In genomic region chr2:202049840-202050239, GRCh38 we compare ENCODE assay signal across 26 cellular contexts. TPM values are rescaled to one million over a fixed set of nuclear protein-coding genes. Genes with fewer than 3 reads are reported as not detected.
"Had no signal": no experiment of that assay in that cellular context is flagged by ENCODE, and none has a peak within 500 bp of the region (broad histone marks: within the 10 kb centered on the region; RNA-seq: fewer than 3 reads in every experiment).

No MANE protein-coding gene starts in this region.

- H3K9ac ChIP-seq: KMS-11 had no signal

- H3K4me3 Mint-ChIP-seq: activated CD4-positive, alpha-beta memory T cell treated with anti-CD3 and anti-CD28 coated beads for 36 hours; activated CD4-positive, alpha-beta T cell treated with anti-CD3 and anti-CD28 coated beads, Interleukin-2, amount 10 ng/mL, durations not matched to agents 7 days and 5 days; activated naive CD8-positive, alpha-beta T cell treated with anti-CD3 and anti-CD28 coated beads, Interleukin-2, amount 50 U/mL, for 24 hours; activated T-cell treated with anti-CD3 and anti-CD28 coated beads, Interleukin-2, amount 50 U/mL, for 4 hours; brain; T-cell; WTC11 had no signal

- ATAC-seq: activated naive CD4-positive, alpha-beta T cell treated with anti-CD3 and anti-CD28 coated beads, Interleukin-2, amount 50 U/mL, for 72 hours; activated naive CD8-positive, alpha-beta T cell treated with anti-CD3 and anti-CD28 coated beads, Interleukin-2, amount 50 U/mL, for 24 hours; activated T-cell treated with anti-CD3 and anti-CD28 coated beads, Interleukin-2, amount 50 U/mL, for 4 hours; T-cell; WTC11 had no signal

- H3K27ac Mint-ChIP-seq: activated CD4-positive, alpha-beta memory T cell treated with anti-CD3 and anti-CD28 coated beads for 36 hours; activated CD4-positive, alpha-beta T cell treated with anti-CD3 and anti-CD28 coated beads, Interleukin-2, amount 10 ng/mL, durations not matched to agents 7 days and 5 days; activated naive CD4-positive, alpha-beta T cell treated with anti-CD3 and anti-CD28 coated beads, Interleukin-2, amount 50 U/mL, for 72 hours; activated naive CD8-positive, alpha-beta T cell treated with anti-CD3 and anti-CD28 coated beads, Interleukin-2, amount 50 U/mL, for 24 hours; T-cell; WTC11 had no signal

- H3K27ac ChIP-seq: KMS-11, PC-9 had no signal

- FAIRE-seq: astrocyte had no signal

- DNase-seq: activated CD4-positive, alpha-beta memory T cell treated with anti-CD3 and anti-CD28 coated beads for 36 hours; activated CD4-positive, alpha-beta T cell treated with anti-CD3 and anti-CD28 coated beads, Interleukin-2, amount 10 ng/mL, durations not matched to agents 7 days and 5 days; activated CD4-positive, CD25-positive, alpha-beta regulatory T cell treated with anti-CD3 and anti-CD28 coated beads, Interleukin-2, amount 50 U/mL, for 72 hours; activated CD8-positive, alpha-beta memory T cell treated with anti-CD3 and anti-CD28 coated beads for 24 hours; activated effector memory CD4-positive, alpha-beta T cell treated with anti-CD3 and anti-CD28 coated beads, Interleukin-2, amount 50 U/mL, for 16 hours; activated naive CD4-positive, alpha-beta T cell treated with Interleukin-2 at 50 U/mL for 16 hours; activated naive CD8-positive, alpha-beta T cell treated with anti-CD3 and anti-CD28 coated beads, Interleukin-2, amount 50 U/mL, for 24 hours; activated T-cell treated with anti-CD3 and anti-CD28 coated beads, Interleukin-2, amount 50 U/mL, for 4 hours; amniotic stem cell; NCI-H1092; NCI-H1417 treated with DMSO at 0.1 percent for 48 hours; NCI-H1694 treated with DMSO at 0.1 percent for 48 hours; NCI-H2029 treated with DMSO at 0.1 percent for 48 hours; NCI-H510A treated with DMSO at 0.1 percent for 48 hours; NCI-H69; PC-9; SIG-M5; T-cell; T-helper 2 cell; T1000 had no signal

- H3K4me1 Mint-ChIP-seq: activated CD4-positive, alpha-beta T cell treated with anti-CD3 and anti-CD28 coated beads, Interleukin-2, amount 10 ng/mL, durations not matched to agents 7 days and 5 days; activated naive CD8-positive, alpha-beta T cell treated with anti-CD3 and anti-CD28 coated beads, Interleukin-2, amount 50 U/mL, for 24 hours; T-cell had no signal

- H3K4me3 ChIP-seq: PC-9 had no signal

- H3K36me3 Mint-ChIP-seq: activated CD4-positive, alpha-beta memory T cell treated with anti-CD3 and anti-CD28 coated beads for 36 hours; activated naive CD4-positive, alpha-beta T cell treated with anti-CD3 and anti-CD28 coated beads, Interleukin-2, amount 50 U/mL, for 72 hours; brain; T-cell; WTC11 had no signal

- H3K9me3 Mint-ChIP-seq: activated CD4-positive, alpha-beta memory T cell treated with anti-CD3 and anti-CD28 coated beads for 36 hours; activated CD4-positive, alpha-beta T cell treated with anti-CD3 and anti-CD28 coated beads, Interleukin-2, amount 10 ng/mL, durations not matched to agents 7 days and 5 days; activated naive CD4-positive, alpha-beta T cell treated with anti-CD3 and anti-CD28 coated beads, Interleukin-2, amount 50 U/mL, for 72 hours; activated naive CD8-positive, alpha-beta T cell treated with anti-CD3 and anti-CD28 coated beads, Interleukin-2, amount 50 U/mL, for 24 hours; activated T-cell treated with anti-CD3 and anti-CD28 coated beads, Interleukin-2, amount 50 U/mL, for 4 hours; T-cell; WTC11 had no signal

RNA-seq across cellular contexts. Expression of gene KIAA2012, which starts 23.2 kb away (rescaled TPM):
- total RNA-seq: activated CD4-positive, alpha-beta memory T cell treated with anti-CD3 and anti-CD28 coated beads for 36 hours; activated CD4-positive, alpha-beta T cell treated with anti-CD3 and anti-CD28 coated beads, Interleukin-2, amount 10 ng/mL, durations not matched to agents 7 days and 5 days; activated naive CD4-positive, alpha-beta T cell treated with anti-CD3 and anti-CD28 coated beads, Interleukin-2, amount 50 U/mL, for 72 hours; activated T-cell treated with anti-CD3 and anti-CD28 coated beads, Interleukin-2, amount 50 U/mL, for 4 hours; astrocyte; MCF 10A; PC-9; T-cell; WTC11 had no signal
